In genomic region chr1:162069334-162070093, GRCh38 we compare ENCODE assay signal across 8 cellular contexts. TPM values are rescaled to one million over a fixed set of nuclear protein-coding genes. Genes with fewer than 3 reads are reported as not detected.
A peak's percentile ranks its signal among the peaks of the same experiment; 100 is the strongest.
DNase-seq lines count a peak whose midpoint lies in the region; ATAC-seq and TF ChIP-seq lines count a peak whose summit lies in the region.

Gene NOS1AP (plus strand): TSS chr1:162069691. CDS start chr1:162070178, 487 bp downstream.

- TF ChIP-seq POLR2A in ovary (IDR thresholded peaks at IDR 0.05) = no peak
- TF ChIP-seq POLR2A in thyroid gland (IDR thresholded peaks at IDR 0.05) = peak in 1 of 2 donors; percentile 78

- ATAC-seq in DND-41 (ENCODE audit: insufficient read depth, low read depth) = peak; percentile 100
- ATAC-seq in Right ventricle myocardium superior (ENCODE audit: poor library complexity) = peak; percentile 99

- TF ChIP-seq CTCF in DND-41 (IDR thresholded peaks at IDR 0.05; ENCODE audit: borderline replicate concordance, extremely low read depth, low read length, poor library complexity, severe bottlenecking) = peak; percentile 18
- TF ChIP-seq CTCF in ovary (IDR thresholded peaks at IDR 0.05) = no peak
- TF ChIP-seq CTCF in thyroid gland (IDR thresholded peaks at IDR 0.05) = no peak

- in situ Hi-C loops in GM23248 (cut with MboI) (no loop called here), SK-MEL-5 (cut with HindIII; ENCODE audit: low pct_unique_long_range_greater_than_20kb, low sequenced_read_pairs) (no loop called here)

- H3K4me3 ChIP-seq in DND-41 (ENCODE audit: low read depth in 1 of 2, low read length in 2 of 2) (peak within 1 kb of the TSS; percentile 19 to 62; a peak in 3 of 4 replicates), GM23248 (peak within 1 kb of the TSS; percentile 83), ovary (peak within 1 kb of the TSS; percentile 48), thyroid gland (replicated peaks in 1 of 3) (peak within 1 kb of the TSS; percentile 61 to 83 (median 66))

- DNase-seq in DND-41 = peak; percentile 75
- DNase-seq in GM23248 = peak; percentile 86
- DNase-seq in Kasumi-1 (lab: John Stamatoyannopoulos, UW) = peak; percentile 27 to 40
- DNase-seq in SK-MEL-5 (ENCODE audit: low read depth, low spot score) = peak; percentile 63
- peak; percentile 80 for DNase-seq in activated naive CD4-positive, alpha-beta T cell treated with Interleukin-2 at 50 U/mL for 16 hours
- DNase-seq in Right ventricle myocardium superior = peak; percentile 90
- peak; percentile 23 to 67 (median 48) for DNase-seq in ovary
- peak; percentile 82 to 85 for DNase-seq in thyroid gland

- no peaks in the 10 kb centered on the region for H3K79me2 ChIP-seq in DND-41 (ENCODE audit: insufficient read depth, low read length)
- H3K79me2 ChIP-seq in GM23248 (ENCODE audit: insufficient read depth) = no peaks in the 10 kb centered on the region

- H3K9ac ChIP-seq in DND-41 (ENCODE audit: low read depth, low read length) (peak within 1 kb of the TSS; percentile 55; the same call in 1 of the 2 replicates), GM23248 (peak within 1 kb of the TSS; percentile 38)

- peaks cover 53% of the 10 kb centered on the region for H3K27me3 ChIP-seq in DND-41 (ENCODE audit: insufficient read depth, low read length, poor library complexity)
- peaks cover 31% of the 10 kb centered on the region for H3K27me3 ChIP-seq in GM23248 (replicated peaks; ENCODE audit: insufficient read depth)
- no peaks in the 10 kb centered on the region for H3K27me3 ChIP-seq in ovary
- H3K27me3 ChIP-seq in thyroid gland = no peaks in the 10 kb centered on the region

- peaks cover 8% of the 10 kb centered on the region for H4K20me1 ChIP-seq in DND-41 (ENCODE audit: insufficient read depth, low read length)
- no peaks in the 10 kb centered on the region for H4K20me1 ChIP-seq in GM23248 (ENCODE audit: insufficient read depth)

- no peaks in the 10 kb centered on the region for H3K36me3 ChIP-seq in DND-41 (ENCODE audit: insufficient read depth, low read length)
- no peaks in the 10 kb centered on the region for H3K36me3 ChIP-seq in GM23248 (ENCODE audit: low read depth)
- H3K36me3 ChIP-seq in ovary = no peaks in the 10 kb centered on the region
- no peaks in the 10 kb centered on the region for H3K36me3 ChIP-seq in thyroid gland

- TF ChIP-seq EP300 in ovary (IDR thresholded peaks at IDR 0.05) = no peak

- H3K9me3 ChIP-seq in DND-41 (ENCODE audit: insufficient read depth, low read length, severe bottlenecking) (no peaks in the 10 kb centered on the region), GM23248 (ENCODE audit: low read depth) (no peaks in the 10 kb centered on the region), ovary (no peaks in the 10 kb centered on the region), thyroid gland (no peaks in the 10 kb centered on the region)

- H2AFZ ChIP-seq in DND-41 (ENCODE audit: low read depth, low read length) (peak within 1 kb of the TSS; percentile 64), GM23248 (peak within 1 kb of the TSS; percentile 87)

- H3K4me1 ChIP-seq in DND-41 (ENCODE audit: insufficient read depth, low read length) (peaks cover 16% of the 10 kb centered on the region), GM23248 (ENCODE audit: insufficient read depth) (no peaks in the 10 kb centered on the region), ovary (ENCODE audit: insufficient read depth) (peaks cover 5% of the 10 kb centered on the region), thyroid gland (peaks cover 5 to 9% of the 10 kb centered on the region in 2 donors)

- intact Hi-C loops in Right ventricle myocardium superior (cut with DNase I) (no loop called here), ovary (cut with DNase I) (no loop called here), thyroid gland (cut with DNase I) (no loop called here)

- no peaks in the 10 kb centered on the region for H3K9me2 ChIP-seq in GM23248 (ENCODE audit: insufficient read depth)

- H3F3A ChIP-seq in GM23248 (ENCODE audit: insufficient read depth) = no peaks in the 10 kb centered on the region

- WGBS in GM23248 (ENCODE audit: low coverage in 1 of 2, low lambda C conversion rate in 2 of 2, missing lambda C conversion rate in 2 of 2), 2 experiments = 1 to 2% methylated on average over 15 to 93 of the region's 95 CpGs
- 1% methylated on average over 32 to 95 of the region's 95 CpGs for WGBS in ovary, 3 donors
- WGBS in thyroid gland, 2 donors = 1% methylated on average over 15 to 33 of the region's 95 CpGs

- H3K27ac ChIP-seq in DND-41 (ENCODE audit: low read length) = no peak within 1 kb of the TSS
- no peak within 1 kb of the TSS for H3K27ac ChIP-seq in GM23248
- H3K27ac ChIP-seq in ovary = no peak within 1 kb of the TSS
- H3K27ac ChIP-seq in thyroid gland = no peak within 1 kb of the TSS

- H3K4me2 ChIP-seq in DND-41 (ENCODE audit: insufficient read depth, low read length) (peak within 1 kb of the TSS; percentile 94), GM23248 (ENCODE audit: unreplicated experiment) (peak within 1 kb of the TSS; percentile 84)

RNA-seq across cellular contexts. Expression of gene NOS1AP, which starts in this region (rescaled TPM):
- total RNA-seq in GM23248 (2014; rRNA removed; shearing (Covaris generic)) = not detected in 2 replicates
- polyA plus RNA-seq in GM23248 (2016; fragmentation: Nextera tagmentation; extraction: Ambion mirVana) (0.18 TPM in 1 of 2 replicates, not detected in the other), ovary (1 to 10 TPM in 1 of 2 donors, under 1 TPM in 1; 0.50 to 1.8 TPM)
- total RNA-seq in SK-MEL-5 (2014; rRNA removed; shearing (Covaris generic)) = 0.29 and 0.85 TPM in 2 replicates
- 2.6 and 4.2 TPM in 2 replicates for polyA plus RNA-seq in SK-MEL-5 (2015; cell fraction: cytosol; rRNA removed)
- polyA plus RNA-seq in SK-MEL-5 (2015; cell fraction: nucleus; rRNA removed) = 1.0 and 5.2 TPM in 2 replicates
- total RNA-seq in Right ventricle myocardium superior (4.6 TPM), ovary (1 to 10 TPM in 5 of 7 donors, under 1 TPM in 2; 0.72 to 4.4 (median 1.5) TPM), thyroid gland (1 to 10 TPM in 1 of 4 donors, under 1 TPM in 3; 0.40 to 2.2 (median 0.54) TPM)

Comparison
In these comparisons a context has a peak if more than half of its experiments do, and no peak if none do; other contexts are left out.
1. Peak in DNase-seq, H3K4me3 ChIP-seq, H3K9ac ChIP-seq and H3K4me2 ChIP-seq in GM23248; RNA of the gene not detected or under 1 TPM.
2. DNase-seq: peak in every context shown above with its lines; median percentile 90 in Right ventricle myocardium superior; 86 in GM23248; 84 in thyroid gland; 80 in activated naive CD4-positive, alpha-beta T cell treated with Interleukin-2 at 50 U/mL for 16 hours; 75 in DND-41; 63 in SK-MEL-5; 48 in ovary; 34 in Kasumi-1.